In the genomic region with DNA sequence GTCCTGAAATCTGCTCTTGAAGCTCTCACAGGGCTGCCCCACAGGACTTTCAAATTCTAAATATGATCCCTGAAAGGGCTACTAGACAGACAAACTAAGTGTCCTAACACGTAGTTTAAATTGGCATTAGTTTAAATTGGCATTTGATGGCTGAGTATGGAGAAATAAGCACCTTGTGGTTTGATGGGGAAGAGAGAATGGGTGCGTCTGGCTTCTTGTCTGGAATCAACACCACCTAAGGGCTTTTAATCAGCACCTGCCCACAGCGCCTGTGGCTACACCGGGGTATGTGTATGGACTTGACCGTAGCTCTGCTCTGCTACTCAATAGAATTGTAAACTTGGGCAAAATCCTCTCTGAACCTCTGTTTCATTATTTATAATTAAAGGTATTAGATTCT, we compare ENCODE assay signal across 2 cellular contexts.
TF ChIP-seq lines count a peak whose summit lies in the region.

No MANE protein-coding gene starts in this region.

TF ChIP-seq in liver, 16 proteins besides CTCF, POLR2A, EP300 and RAD21:
- no peak for TF ChIP-seq GABPA (IDR thresholded peaks at IDR 0.05 in 1 of 2, conservative IDR thresholded peaks at IDR 0.05 in 1 of 2)
- peak in 1 of 2 donors; percentile 2 for TF ChIP-seq HNF4A (conservative IDR thresholded peaks at IDR 0.05)

TF ChIP-seq in HepG2, 621 proteins besides CTCF, POLR2A, EP300 and RAD21:
- TF ChIP-seq SMYD3 (CRISPR knock-in tag; IDR thresholded peaks at IDR 0.05) (no peak), XBP1 (CRISPR knock-in tag; IDR thresholded peaks at IDR 0.05) (no peak), ZBTB8A (CRISPR knock-in tag; IDR thresholded peaks at IDR 0.05; ENCODE audit: borderline replicate concordance, low read depth) (no peak), KMT2B (CRISPR knock-in tag; IDR thresholded peaks at IDR 0.05) (no peak), ATF1 (CRISPR knock-in tag; IDR thresholded peaks at IDR 0.05) (no peak), ZNF7 (CRISPR knock-in tag; IDR thresholded peaks at IDR 0.05) (no peak), SP5 (CRISPR knock-in tag; IDR thresholded peaks at IDR 0.05; ENCODE audit: borderline replicate concordance, low read depth) (no peak), GTF3A (CRISPR knock-in tag; conservative IDR thresholded peaks at IDR 0.05) (no peak)
- TF ChIP-seq, protein P1, sequence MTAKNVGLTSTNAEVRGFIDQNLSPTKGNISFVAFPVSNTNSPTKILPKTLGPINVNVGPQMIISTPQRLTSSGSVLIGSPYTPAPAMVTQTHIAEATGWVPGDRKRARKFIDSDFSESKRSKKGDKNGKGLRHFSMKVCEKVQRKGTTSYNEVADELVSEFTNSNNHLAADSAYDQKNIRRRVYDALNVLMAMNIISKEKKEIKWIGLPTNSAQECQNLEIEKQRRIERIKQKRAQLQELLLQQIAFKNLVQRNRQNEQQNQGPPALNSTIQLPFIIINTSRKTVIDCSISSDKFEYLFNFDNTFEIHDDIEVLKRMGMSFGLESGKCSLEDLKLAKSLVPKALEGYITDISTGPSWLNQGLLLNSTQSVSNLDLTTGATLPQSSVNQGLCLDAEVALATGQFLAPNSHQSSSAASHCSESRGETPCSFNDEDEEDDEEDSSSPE (CRISPR knock-in tag; IDR thresholded peaks at IDR 0.05): no peak
- TF ChIP-seq, protein P2, sequence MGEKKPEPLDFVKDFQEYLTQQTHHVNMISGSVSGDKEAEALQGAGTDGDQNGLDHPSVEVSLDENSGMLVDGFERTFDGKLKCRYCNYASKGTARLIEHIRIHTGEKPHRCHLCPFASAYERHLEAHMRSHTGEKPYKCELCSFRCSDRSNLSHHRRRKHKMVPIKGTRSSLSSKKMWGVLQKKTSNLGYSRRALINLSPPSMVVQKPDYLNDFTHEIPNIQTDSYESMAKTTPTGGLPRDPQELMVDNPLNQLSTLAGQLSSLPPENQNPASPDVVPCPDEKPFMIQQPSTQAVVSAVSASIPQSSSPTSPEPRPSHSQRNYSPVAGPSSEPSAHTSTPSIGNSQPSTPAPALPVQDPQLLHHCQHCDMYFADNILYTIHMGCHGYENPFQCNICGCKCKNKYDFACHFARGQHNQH (CRISPR knock-in tag; IDR thresholded peaks at IDR 0.05): no peak
- TF ChIP-seq, protein P3, sequence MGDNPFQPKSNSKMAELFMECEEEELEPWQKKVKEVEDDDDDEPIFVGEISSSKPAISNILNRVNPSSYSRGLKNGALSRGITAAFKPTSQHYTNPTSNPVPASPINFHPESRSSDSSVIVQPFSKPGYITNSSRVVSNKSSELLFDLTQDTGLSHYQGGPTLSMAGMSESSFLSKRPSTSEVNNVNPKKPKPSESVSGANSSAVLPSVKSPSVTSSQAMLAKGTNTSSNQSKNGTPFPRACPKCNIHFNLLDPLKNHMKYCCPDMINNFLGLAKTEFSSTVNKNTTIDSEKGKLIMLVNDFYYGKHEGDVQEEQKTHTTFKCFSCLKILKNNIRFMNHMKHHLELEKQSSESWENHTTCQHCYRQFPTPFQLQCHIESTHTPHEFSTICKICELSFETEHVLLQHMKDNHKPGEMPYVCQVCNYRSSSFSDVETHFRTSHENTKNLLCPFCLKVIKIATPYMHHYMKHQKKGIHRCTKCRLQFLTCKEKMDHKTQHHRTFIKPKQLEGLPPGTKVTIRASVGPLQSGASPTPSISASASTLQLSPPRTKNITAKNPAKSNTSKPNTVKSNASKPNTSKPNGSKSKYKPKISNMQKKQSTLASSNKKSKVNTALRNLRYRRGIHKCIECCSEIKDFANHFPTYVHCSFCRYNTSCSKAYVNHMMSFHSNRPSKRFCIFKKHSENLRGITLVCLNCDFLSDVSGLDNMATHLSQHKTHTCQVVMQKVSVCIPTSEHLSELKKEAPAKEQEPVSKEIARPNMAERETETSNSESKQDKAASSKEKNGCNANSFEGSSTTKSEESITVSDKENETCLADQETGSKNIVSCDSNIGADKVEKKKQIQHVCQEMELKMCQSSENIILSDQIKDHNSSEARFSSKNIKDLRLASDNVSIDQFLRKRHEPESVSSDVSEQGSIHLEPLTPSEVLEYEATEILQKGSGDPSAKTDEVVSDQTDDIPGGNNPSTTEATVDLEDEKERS (CRISPR knock-in tag; IDR thresholded peaks at IDR 0.05): no peak
- TF ChIP-seq, protein P4, sequence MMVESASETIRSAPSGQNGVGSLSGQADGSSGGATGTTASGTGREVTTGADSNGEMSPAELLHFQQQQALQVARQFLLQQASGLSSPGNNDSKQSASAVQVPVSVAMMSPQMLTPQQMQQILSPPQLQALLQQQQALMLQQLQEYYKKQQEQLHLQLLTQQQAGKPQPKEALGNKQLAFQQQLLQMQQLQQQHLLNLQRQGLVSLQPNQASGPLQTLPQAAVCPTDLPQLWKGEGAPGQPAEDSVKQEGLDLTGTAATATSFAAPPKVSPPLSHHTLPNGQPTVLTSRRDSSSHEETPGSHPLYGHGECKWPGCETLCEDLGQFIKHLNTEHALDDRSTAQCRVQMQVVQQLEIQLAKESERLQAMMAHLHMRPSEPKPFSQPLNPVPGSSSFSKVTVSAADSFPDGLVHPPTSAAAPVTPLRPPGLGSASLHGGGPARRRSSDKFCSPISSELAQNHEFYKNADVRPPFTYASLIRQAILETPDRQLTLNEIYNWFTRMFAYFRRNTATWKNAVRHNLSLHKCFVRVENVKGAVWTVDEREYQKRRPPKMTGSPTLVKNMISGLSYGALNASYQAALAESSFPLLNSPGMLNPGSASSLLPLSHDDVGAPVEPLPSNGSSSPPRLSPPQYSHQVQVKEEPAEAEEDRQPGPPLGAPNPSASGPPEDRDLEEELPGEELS (CRISPR knock-in tag; IDR thresholded peaks at IDR 0.05): no peak
- TF ChIP-seq, protein P5, sequence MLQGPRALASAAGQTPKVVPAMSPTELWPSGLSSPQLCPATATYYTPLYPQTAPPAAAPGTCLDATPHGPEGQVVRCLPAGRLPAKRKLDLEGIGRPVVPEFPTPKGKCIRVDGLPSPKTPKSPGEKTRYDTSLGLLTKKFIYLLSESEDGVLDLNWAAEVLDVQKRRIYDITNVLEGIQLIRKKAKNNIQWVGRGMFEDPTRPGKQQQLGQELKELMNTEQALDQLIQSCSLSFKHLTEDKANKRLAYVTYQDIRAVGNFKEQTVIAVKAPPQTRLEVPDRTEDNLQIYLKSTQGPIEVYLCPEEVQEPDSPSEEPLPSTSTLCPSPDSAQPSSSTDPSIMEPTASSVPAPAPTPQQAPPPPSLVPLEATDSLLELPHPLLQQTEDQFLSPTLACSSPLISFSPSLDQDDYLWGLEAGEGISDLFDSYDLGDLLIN (CRISPR knock-in tag; IDR thresholded peaks at IDR 0.05; ENCODE audit: borderline replicate concordance): no peak
TF ChIP-seq in HepG2: peak in this region for 0.
